ENCODE assay signal across 9 cellular contexts in genomic region chr6:30554962-30555361, GRCh38. TPM values are rescaled to one million over a fixed set of nuclear protein-coding genes. Genes with fewer than 3 reads are reported as not detected.
DNase-seq lines count a peak whose midpoint lies in the region; ATAC-seq and TF ChIP-seq lines count a peak whose summit lies in the region.
"Had no signal": no experiment of that assay in that cellular context is flagged by ENCODE, and none has a peak within 500 bp of the region (broad histone marks: within the 10 kb centered on the region; RNA-seq: fewer than 3 reads in every experiment).

No MANE protein-coding gene starts in this region.

- H3K36me3 ChIP-seq in brain microvascular endothelial cell (replicated peaks) (peaks cover 22% of the 10 kb centered on the region), lung (ENCODE audit: control insufficient read depth in 2 of 2, insufficient read depth in 2 of 2, low read length in 2 of 2) (peaks cover 18 to 23% of the 10 kb centered on the region in 2 donors), upper lobe of left lung (peaks cover 0 to 47% (median 38%) of the 10 kb centered on the region in 4 donors)

- H3K4me3 Mint-ChIP-seq in activated naive CD4-positive, alpha-beta T cell treated with anti-CD3 and anti-CD28 coated beads, Interleukin-2, amount 50 U/mL, for 24 hours, result peak overlapping the region; percentile 100

- H3K9me3 Mint-ChIP-seq in activated naive CD4-positive, alpha-beta T cell treated with anti-CD3 and anti-CD28 coated beads, Interleukin-2, amount 50 U/mL, for 24 hours, result no peaks in the 10 kb centered on the region

- H3K27ac ChIP-seq in brain microvascular endothelial cell (no peak overlapping the region), lung (ENCODE audit: low read depth in 1 of 2, low read length in 1 of 2) (peak overlapping the region; percentile 93 to 100), upper lobe of left lung (peak overlapping the region; percentile 96 to 99 (median 98))

- peak overlapping the region; percentile 66 for H3K27ac Mint-ChIP-seq in activated naive CD4-positive, alpha-beta T cell treated with anti-CD3 and anti-CD28 coated beads, Interleukin-2, amount 50 U/mL, for 24 hours

- H3K9me3 ChIP-seq in lung (ENCODE audit: control insufficient read depth in 2 of 2, insufficient read depth in 1 of 2, low read length in 1 of 2) (no peaks in the 10 kb centered on the region), upper lobe of left lung (no peaks in the 10 kb centered on the region)

- no peak for TF ChIP-seq POLR2A in upper lobe of left lung (IDR thresholded peaks at IDR 0.05)

- H3K4me3 ChIP-seq in brain microvascular endothelial cell (ENCODE audit: low read depth, low read length) (peak overlapping the region; percentile 97), lung (peak overlapping the region; percentile 95), upper lobe of left lung (peak overlapping the region; percentile 88 to 94 (median 92))

- H3K27me3 Mint-ChIP-seq in activated naive CD4-positive, alpha-beta T cell treated with anti-CD3 and anti-CD28 coated beads, Interleukin-2, amount 50 U/mL, for 24 hours, result no peaks in the 10 kb centered on the region

- H3K4me1 Mint-ChIP-seq in activated naive CD4-positive, alpha-beta T cell treated with anti-CD3 and anti-CD28 coated beads, Interleukin-2, amount 50 U/mL, for 24 hours, result peaks cover 46% of the 10 kb centered on the region

- no peak for TF ChIP-seq CTCF in brain microvascular endothelial cell (IDR thresholded peaks at IDR 0.05; ENCODE audit: low read depth, low read length, missing control alignments)
- no peak for TF ChIP-seq CTCF in lung (IDR thresholded peaks at IDR 0.05; ENCODE audit: control extremely low read depth, extremely low read depth)
- TF ChIP-seq CTCF in upper lobe of left lung (IDR thresholded peaks at IDR 0.05), result no peak

- H3K4me1 ChIP-seq in lung (ENCODE audit: control insufficient read depth in 2 of 2, insufficient read depth in 2 of 2, low read length in 2 of 2) (peaks cover 0 to 5% of the 10 kb centered on the region in 2 donors), upper lobe of left lung (peaks cover 17 to 25% (median 22%) of the 10 kb centered on the region in 4 donors)

- no peak for DNase-seq in activated naive CD4-positive, alpha-beta T cell (lab: John Stamatoyannopoulos, UW)
- DNase-seq in brain microvascular endothelial cell (no peak), lung (ENCODE audit: low spot score) (no peak), upper lobe of left lung (no peak), H4 (ENCODE audit: low spot score) (no peak), glomerular visceral epithelial cell (ENCODE audit: extremely low spot score) (no peak), kidney tubule cell (ENCODE audit: low spot score) (no peak)
- DNase-seq: amniotic stem cell had no signal

- peaks cover 20% of the 10 kb centered on the region for H3K36me3 Mint-ChIP-seq in activated naive CD4-positive, alpha-beta T cell treated with anti-CD3 and anti-CD28 coated beads, Interleukin-2, amount 50 U/mL, for 24 hours

- TF ChIP-seq EP300 in upper lobe of left lung (IDR thresholded peaks at IDR 0.05), result no peak

- in situ Hi-C loops in brain microvascular endothelial cell (cut with HindIII; ENCODE audit: low pct_ligation_motif_present, low sequenced_read_pairs), result no loop called here

- 48 to 62% methylated on average over 8 of the region's 8 CpGs for WGBS in lung, 2 donors
- WGBS in upper lobe of left lung, 2 donors, result 50 to 52% methylated on average over 8 of the region's 8 CpGs

- ATAC-seq in lung (ENCODE audit: insufficient read depth, low FRiP score), result no peak
- no peak for ATAC-seq in upper lobe of left lung (ENCODE audit: low FRiP score in 2 of 2)

- H3K27me3 ChIP-seq in brain microvascular endothelial cell (replicated peaks) (no peaks in the 10 kb centered on the region), lung (ENCODE audit: control insufficient read depth, insufficient read depth) (no peaks in the 10 kb centered on the region), upper lobe of left lung (no peaks in the 10 kb centered on the region)

RNA-seq across cellular contexts. Expression of gene GNL1, which starts 1.3 kb away (rescaled TPM):
- total RNA-seq in lung (10 to 100 TPM; 42.0 to 67.3 TPM), upper lobe of left lung (10 to 100 TPM; 30.4 to 60.6 (median 51.2) TPM)
- polyA plus RNA-seq in lung, result 10 to 100 TPM; 41.0 to 68.5 TPM
- total RNA-seq in H4 (2014; rRNA removed; shearing (Covaris generic)), result 42.1 and 56.7 TPM in 2 replicates

RNA-seq across cellular contexts. Expression of gene PRR3, which starts 2.1 kb away (rescaled TPM):
- total RNA-seq in lung (10 to 100 TPM in 1 of 2 donors, 1 to 10 TPM in 1; 8.4 to 10.9 TPM), upper lobe of left lung (10 to 100 TPM in 1 of 6 donors, 1 to 10 TPM in 5; 6.0 to 13.6 (median 7.0) TPM)
- polyA plus RNA-seq in lung, result 10 to 100 TPM in 1 of 2 donors, 1 to 10 TPM in 1; 8.6 to 11.5 TPM
- total RNA-seq in H4 (2014; rRNA removed; shearing (Covaris generic)), result 17.9 and 25.4 TPM in 2 replicates

RNA-seq across cellular contexts. Expression of gene ABCF1, which starts 16.3 kb away (rescaled TPM):
- total RNA-seq in lung (10 to 100 TPM; 28.8 to 55.4 TPM), upper lobe of left lung (10 to 100 TPM; 41.2 to 57.6 (median 52.9) TPM)
- polyA plus RNA-seq in lung, result 10 to 100 TPM; 25.8 to 43.5 TPM
- total RNA-seq in H4 (2014; rRNA removed; shearing (Covaris generic)), result 30.7 and 46.7 TPM in 2 replicates
